10 cellular contexts compared by ENCODE assay signal in the genomic region with DNA sequence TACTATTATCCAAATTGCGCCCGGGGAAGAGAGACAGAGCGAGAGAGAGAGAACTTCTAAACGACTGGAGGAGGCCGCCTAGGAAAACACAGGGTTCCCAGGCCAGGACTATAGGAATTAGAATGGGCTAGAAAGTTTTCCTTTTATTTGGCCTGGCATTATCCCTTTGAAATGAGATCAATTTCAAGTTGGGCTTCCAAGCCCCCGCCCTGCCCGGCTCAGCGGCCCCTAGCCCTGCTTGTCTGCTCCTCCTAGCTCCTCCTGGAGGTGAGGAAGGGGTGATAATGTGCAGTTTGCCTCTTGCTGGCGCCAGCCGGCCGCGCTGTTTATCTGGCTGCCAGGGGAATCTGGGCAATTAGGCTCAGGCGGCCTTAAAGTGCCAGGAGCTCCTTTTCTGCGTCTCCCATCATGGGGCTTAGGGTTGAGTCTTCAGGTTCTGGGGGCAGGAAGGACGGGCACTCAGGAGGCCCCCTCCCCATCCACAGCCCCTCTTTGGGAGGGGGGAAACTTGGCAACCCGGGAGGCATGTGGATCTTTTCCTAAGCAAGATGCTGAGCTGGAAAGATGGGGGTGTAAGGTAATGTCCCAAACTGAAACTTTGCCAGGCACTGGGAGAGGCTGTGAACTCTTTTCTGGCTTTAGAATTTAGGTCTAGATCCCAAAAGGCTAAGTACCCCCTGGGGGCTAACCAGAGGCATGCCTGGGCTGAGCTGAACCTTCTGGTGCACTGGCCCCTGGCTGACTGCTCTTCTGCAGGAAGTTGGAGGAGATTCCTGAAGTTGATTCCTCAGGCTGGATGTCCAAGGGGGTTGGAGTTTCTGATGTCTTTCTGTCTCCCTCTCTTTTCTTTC. TPM values are rescaled to one million over a fixed set of nuclear protein-coding genes. Genes with fewer than 3 reads are reported as not detected.
DNase-seq lines count a peak whose midpoint lies in the region; ATAC-seq and TF ChIP-seq lines count a peak whose summit lies in the region.
"Had no signal": no experiment of that assay in that cellular context is flagged by ENCODE, and none has a peak within 500 bp of the region (broad histone marks: within the 10 kb centered on the region; RNA-seq: fewer than 3 reads in every experiment).

No MANE protein-coding gene starts in this region.

- peak overlapping the region; percentile 87 for H3K4me3 ChIP-seq in ACC112 (ENCODE audit: low read depth, low read length)
- no peak overlapping the region for H3K4me3 ChIP-seq in mammary epithelial cell (replicated peaks in 1 of 3; ENCODE audit: insufficient read depth in 1 of 3, low read depth in 2 of 3, low read length in 3 of 3)
- peak overlapping the region; percentile 83 for H3K4me3 ChIP-seq in lower lobe of right lung

- H3K27ac ChIP-seq in ACC112 (ENCODE audit: low read depth, low read length), result peak overlapping the region; percentile 16; the same call in 1 of the 2 replicates
- no peak overlapping the region for H3K27ac ChIP-seq in mammary epithelial cell (ENCODE audit: insufficient read depth, low read depth, low read length)
- H3K27ac ChIP-seq in lower lobe of right lung, result peak overlapping the region; percentile 87
- H3K27ac ChIP-seq: KMS-11 had no signal

- H3K27me3 ChIP-seq in ACC112 (ENCODE audit: insufficient read depth, low read length) (no peaks in the 10 kb centered on the region), mammary epithelial cell (ENCODE audit: insufficient read depth, low read length) (peaks cover 8% of the 10 kb centered on the region), lower lobe of right lung (ENCODE audit: low read depth) (no peaks in the 10 kb centered on the region)

- peaks cover 45% of the 10 kb centered on the region for H3K79me2 ChIP-seq in ACC112 (ENCODE audit: control insufficient read depth, insufficient read depth, low read length, unreplicated experiment)
- H3K79me2 ChIP-seq in mammary epithelial cell (ENCODE audit: insufficient read depth, low read length), result no peaks in the 10 kb centered on the region

- peak overlapping the region; percentile 63 for H2AFZ ChIP-seq in ACC112 (ENCODE audit: low read length, unreplicated experiment)
- H2AFZ ChIP-seq in mammary epithelial cell (ENCODE audit: low read depth, low read length), result peak overlapping the region; percentile 52

- no peak overlapping the region for H3K4me2 ChIP-seq in mammary epithelial cell (ENCODE audit: insufficient read depth, low read depth, low read length)
- H3K4me2 ChIP-seq: KMS-11 had no signal

- intact Hi-C loops in mammary epithelial cell (cut with micrococcal nuclease) (no loop called here), lower lobe of right lung (cut with DNase I) (no loop called here)

- TF ChIP-seq CTCF in mammary epithelial cell (conservative IDR thresholded peaks at IDR 0.05 in 1 of 2, IDR thresholded peaks at IDR 0.05 in 1 of 2; ENCODE audit: extremely low read depth in 1 of 2, insufficient read depth in 1 of 2, low read depth in 1 of 2, low read length in 2 of 2), result no peak
- TF ChIP-seq CTCF in lower lobe of right lung (IDR thresholded peaks at IDR 0.05), result peak; percentile 11

- H3K9me3 ChIP-seq in mammary epithelial cell (replicated peaks; ENCODE audit: insufficient read depth, low read length) (no peaks in the 10 kb centered on the region), lower lobe of right lung (no peaks in the 10 kb centered on the region)

- peaks cover 5% of the 10 kb centered on the region; the same call in 1 of the 2 replicates for H3K36me3 ChIP-seq in ACC112 (ENCODE audit: insufficient read depth, low read length)
- H3K36me3 ChIP-seq in mammary epithelial cell (ENCODE audit: insufficient read depth, low read length), result no peaks in the 10 kb centered on the region
- peaks cover 18% of the 10 kb centered on the region for H3K36me3 ChIP-seq in lower lobe of right lung

- in situ Hi-C loops in mammary epithelial cell (cut with MboI; ENCODE audit: low sequenced_read_pairs in 2 of 2), result no loop called here

- ATAC-seq in lower lobe of right lung (peak in 1 of 2 donors; percentile 18), GM19023 (IDR thresholded peaks at IDR 0.05; ENCODE audit: unreplicated experiment) (no peak), HG03196 (IDR thresholded peaks at IDR 0.05; ENCODE audit: unreplicated experiment) (no peak)

- dilution Hi-C loops in mammary epithelial cell (cut with HindIII; ENCODE audit: low sequenced_read_pairs), result no loop called here

- no TSS peak for BruUV-seq in mammary epithelial cell (replicated peaks; lab: Mats Ljungman, UMichigan)

- H4K20me1 ChIP-seq in mammary epithelial cell (ENCODE audit: insufficient read depth, low read length), result no peaks in the 10 kb centered on the region

- no peak overlapping the region for H3K9ac ChIP-seq in mammary epithelial cell (ENCODE audit: insufficient read depth, low read length)
- H3K9ac ChIP-seq: KMS-11 had no signal

- 45% methylated on average over 15 of the region's 16 CpGs for WGBS in mammary epithelial cell (ENCODE audit: low coverage, missing lambda C conversion rate)

- H3K4me1 ChIP-seq in ACC112 (ENCODE audit: control insufficient read depth, insufficient read depth, low read length, unreplicated experiment) (peaks cover 34% of the 10 kb centered on the region), mammary epithelial cell (ENCODE audit: insufficient read depth, low read length) (peaks cover 12% of the 10 kb centered on the region), lower lobe of right lung (peaks cover 53% of the 10 kb centered on the region)

- DNase-seq in NCI-H1105 treated with DMSO at 0.1 percent for 48 hours (lab: John Stamatoyannopoulos, UW), result peak; percentile 94
- no peak for DNase-seq in mammary epithelial cell
- no peak for DNase-seq in lower lobe of right lung
- no peak for DNase-seq in activated CD4-positive, alpha-beta T cell treated with anti-CD3 and anti-CD28 coated beads, Interleukin-2, amount 50 U/mL, for 1 hour
- DNase-seq in MV-4-11 (lab: John Stamatoyannopoulos, UW), result no peak
- DNase-seq: DND-41 had no signal

- CTCF ChIA-PET in mammary epithelial cell (lab: Charles Lee; ENCODE audit: low non-redundant PET), result no interaction called here

RNA-seq across cellular contexts. Expression of gene SMAD6, which starts 5.5 kb away (rescaled TPM):
- total RNA-seq in mammary epithelial cell (under 1 TPM; 0.09 to 0.83 TPM), lower lobe of right lung (159 TPM)
- 0.11 TPM for polyA plus RNA-seq in mammary epithelial cell
- 2.7 TPM for polyA minus RNA-seq in mammary epithelial cell

Comparison
In these comparisons a context has a peak if more than half of its experiments do, and no peak if none do; other contexts are left out.
1. H3K4me3 ChIP-seq: peak in ACC112 (single experiment) and lower lobe of right lung (single experiment); none in mammary epithelial cell (0 of 3).
2. RNA of gene SMAD6, which starts 5.5 kb away (total RNA-seq): 159 TPM in lower lobe of right lung (single experiment); 0.09 to 0.83 TPM in mammary epithelial cell; every median in the first group is over 10 times any median in the second.